Comparison of ENCODE assay signal across 21 cellular contexts in genomic region chr17:61469474-61469873, GRCh38. TPM values are rescaled to one million over a fixed set of nuclear protein-coding genes. Genes with fewer than 3 reads are reported as not detected.
DNase-seq lines count a peak whose midpoint lies in the region; ATAC-seq and TF ChIP-seq lines count a peak whose summit lies in the region.
"Had no signal": no experiment of that assay in that cellular context is flagged by ENCODE, and none has a peak within 500 bp of the region (broad histone marks: within the 10 kb centered on the region; RNA-seq: fewer than 3 reads in every experiment).

No MANE protein-coding gene starts in this region.

- H3K4me1 ChIP-seq in fibroblast of lung (ENCODE audit: control insufficient read depth, extremely low read depth, insufficient read depth, low read length) (peaks cover 53% of the 10 kb centered on the region), sigmoid colon (no peaks in the 10 kb centered on the region)

- H3K36me3 ChIP-seq in fibroblast of lung (ENCODE audit: control insufficient read depth, insufficient read depth, low read length): peaks cover 29% of the 10 kb centered on the region
- no peaks in the 10 kb centered on the region for H3K36me3 ChIP-seq in sigmoid colon
- H3K36me3 ChIP-seq: BLaER1 had no signal

- peak overlapping the region; percentile 83 for H3K27ac ChIP-seq in fibroblast of lung (ENCODE audit: insufficient read depth, low read length)
- no peak overlapping the region for H3K27ac ChIP-seq in sigmoid colon
- H3K27ac ChIP-seq: 22Rv1, BLaER1, HL-60 had no signal

- TF ChIP-seq POLR2A in sigmoid colon (IDR thresholded peaks at IDR 0.05): no peak

- WGBS in sigmoid colon, 2 donors: 90 to 94% methylated on average over 6 of the region's 6 CpGs

- H3K79me2 ChIP-seq in fibroblast of lung (ENCODE audit: control insufficient read depth, insufficient read depth, low read length): peaks cover 78% of the 10 kb centered on the region

- ATAC-seq in Right ventricle myocardium superior (ENCODE audit: poor library complexity) (no peak), Right ventricle myocardium inferior (no peak)
- ATAC-seq: CD8-positive, alpha-beta T cell; GM23338; HCT116 had no signal

- no peak for TF ChIP-seq EP300 in sigmoid colon (IDR thresholded peaks at IDR 0.05)

- DNase-seq in Right ventricle myocardium superior (peak; percentile 29), Right ventricle myocardium inferior (ENCODE audit: missing footprints) (no peak), fibroblast of lung (ENCODE audit: low read depth in 2 of 2) (no peak), sigmoid colon (peak; percentile 15), dermis blood vessel endothelial cell (no peak), SW480 (ENCODE audit: low spot score) (no peak), NCI-H774 (lab: John Stamatoyannopoulos, UW) (no peak)
- DNase-seq: Calu3; CD8-positive, alpha-beta T cell; DMS79 treated with DMSO at 0.1 percent for 48 hours; GF-D8; H7; HFFc6 had no signal

- intact Hi-C loops in Right ventricle myocardium superior (cut with DNase I): no loop called here
- intact Hi-C loops in Right ventricle myocardium inferior (cut with DNase I): no loop called here
- intact Hi-C loops in sigmoid colon (cut with DNase I): no loop called here

- no peak overlapping the region for H3K9ac ChIP-seq in fibroblast of lung (ENCODE audit: insufficient read depth, low read length)
- H3K9ac ChIP-seq: BLaER1 had no signal

- no peak overlapping the region for H2AFZ ChIP-seq in fibroblast of lung (ENCODE audit: low read length)

- H3K9me3 ChIP-seq in fibroblast of lung (ENCODE audit: control insufficient read depth, insufficient read depth, low read depth, low read length) (no peaks in the 10 kb centered on the region), sigmoid colon (no peaks in the 10 kb centered on the region)
- H3K9me3 ChIP-seq: BLaER1 had no signal

- TF ChIP-seq CTCF in fibroblast of lung (conservative IDR thresholded peaks at IDR 0.05 in 1 of 2, IDR thresholded peaks at IDR 0.05 in 1 of 2; ENCODE audit: low read depth in 1 of 2, low read length in 2 of 2) (no peak), sigmoid colon (IDR thresholded peaks at IDR 0.05) (no peak)

- no peak overlapping the region for H3K4me3 ChIP-seq in fibroblast of lung (replicated peaks in 1 of 4; ENCODE audit: control extremely low read depth in 1 of 4, insufficient read depth in 1 of 4, low read depth in 3 of 4, low read length in 4 of 4)
- no peak overlapping the region for H3K4me3 ChIP-seq in sigmoid colon
- H3K4me3 ChIP-seq: BLaER1, GM23338 had no signal

- H3K27me3 ChIP-seq in fibroblast of lung (ENCODE audit: control insufficient read depth, insufficient read depth, low read length) (no peaks in the 10 kb centered on the region), sigmoid colon (no peaks in the 10 kb centered on the region)
- H3K27me3 ChIP-seq: BLaER1 had no signal

- H3K4me2 ChIP-seq in fibroblast of lung (ENCODE audit: extremely low read depth, insufficient read depth, low read length): no peak overlapping the region
- H3K4me2 ChIP-seq: BLaER1, GM23338 had no signal

- no peaks in the 10 kb centered on the region for H4K20me1 ChIP-seq in fibroblast of lung (ENCODE audit: control insufficient read depth, extremely low read depth, insufficient read depth, low read length)
- H4K20me1 ChIP-seq: BLaER1 had no signal

RNA-seq across cellular contexts. Expression of gene TBX4, which starts 17.3 kb away (rescaled TPM):
- total RNA-seq in Right ventricle myocardium superior: not detected
- not detected for total RNA-seq in Right ventricle myocardium inferior
- 35.2 and 44.1 TPM in 2 replicates for total RNA-seq in fibroblast of lung
- polyA plus RNA-seq in fibroblast of lung: 84.3 and 93.9 TPM in 2 replicates
- 55.1 and 85.4 TPM in 2 replicates for polyA plus RNA-seq in fibroblast of lung (2012)
- polyA minus RNA-seq in fibroblast of lung (ENCODE audit: low replicate concordance): 133 and 151 TPM in 2 replicates
- not detected for total RNA-seq in sigmoid colon
- not detected for polyA plus RNA-seq in sigmoid colon
- total RNA-seq in dermis blood vessel endothelial cell: not detected in 2 replicates
- total RNA-seq: A673; Calu3; CD8-positive, alpha-beta T cell; GM23338; H7; HT1080 had no signal
- polyA plus RNA-seq: GM23338, IgD-negative memory B cell had no signal

Comparison
In these comparisons a context has a peak if more than half of its experiments do, and no peak if none do; other contexts are left out.
1. DNase-seq: peak in Right ventricle myocardium superior (single experiment) and sigmoid colon (single experiment); none in Right ventricle myocardium inferior (single experiment), fibroblast of lung (0 of 2), dermis blood vessel endothelial cell (single experiment), SW480 (single experiment) and NCI-H774 (single experiment).
2. RNA of gene TBX4, which starts 17.3 kb away (total RNA-seq): 35.2 to 44.1 TPM in fibroblast of lung; not detected in Right ventricle myocardium superior (single experiment), not detected in Right ventricle myocardium inferior (single experiment), not detected in sigmoid colon and not detected in dermis blood vessel endothelial cell; every median in the first group is over 10 times any median in the second.